23 cellular contexts compared by ENCODE assay signal in the genomic region with DNA sequence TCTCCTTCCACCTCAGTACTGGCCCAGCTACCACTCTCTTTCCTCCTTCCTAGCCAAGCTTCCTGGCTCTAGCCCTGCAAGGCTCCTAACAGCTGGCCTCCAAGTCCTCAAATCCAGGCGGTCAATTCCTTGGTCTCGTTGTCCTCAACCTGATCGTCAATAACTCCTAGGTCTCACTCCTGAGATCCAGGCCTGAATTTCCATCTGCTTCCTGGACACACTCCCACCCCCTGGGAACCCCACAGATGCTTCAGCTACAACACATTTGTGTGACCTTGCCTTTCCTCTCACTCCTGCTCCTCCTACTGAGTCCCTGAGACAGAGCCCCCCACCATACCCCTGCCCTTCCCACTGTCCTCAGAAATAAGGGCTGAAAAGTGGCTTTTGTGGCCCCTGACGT. TPM values are rescaled to one million over a fixed set of nuclear protein-coding genes. Genes with fewer than 3 reads are reported as not detected.
DNase-seq lines count a peak whose midpoint lies in the region; ATAC-seq, FAIRE-seq and TF ChIP-seq lines count a peak whose summit lies in the region.
"Had no signal": no experiment of that assay in that cellular context is flagged by ENCODE, and none has a peak within 500 bp of the region (broad histone marks: within the 10 kb centered on the region; RNA-seq: fewer than 3 reads in every experiment).

No MANE protein-coding gene starts in this region.

- H3K27me3 Mint-ChIP-seq in central memory CD8-positive, alpha-beta T cell, result no peaks in the 10 kb centered on the region
- no peaks in the 10 kb centered on the region for H3K27me3 Mint-ChIP-seq in naive thymus-derived CD8-positive, alpha-beta T cell
- H3K27me3 Mint-ChIP-seq: natural killer cell treated with Interleukin-12 subunit alpha and Interleukin-12 subunit beta and Interleukin-15 and Interleukin-18, amount 100 ng/mL, for 72 hours; stimulated activated naive CD8-positive, alpha-beta T cell treated with anti-CD3 and anti-CD28 coated beads, Interleukin-15, amount 100 ng/mL, for 72 hours had no signal

- H3K4me1 ChIP-seq in BLaER1 (peaks cover 68% of the 10 kb centered on the region), kidney (ENCODE audit: control insufficient read depth in 1 of 2, insufficient read depth in 1 of 2, low read depth in 1 of 2, low read length in 2 of 2) (peaks cover 13 to 35% of the 10 kb centered on the region in 2 donors)

- no peak for FAIRE-seq in kidney (lab: Jason Lieb, UNC)
- FAIRE-seq: GM12878, islet of Langerhans had no signal

- peak overlapping the region; percentile 7 for H3K4me3 Mint-ChIP-seq in central memory CD8-positive, alpha-beta T cell
- peak overlapping the region in 5 of 10 donors; percentile 3 to 78 (median 44) for H3K4me3 Mint-ChIP-seq in naive thymus-derived CD8-positive, alpha-beta T cell
- H3K4me3 Mint-ChIP-seq: activated naive CD4-positive, alpha-beta T cell treated with anti-CD3 and anti-CD28 coated beads for 36 hours; natural killer cell treated with Interleukin-12 subunit alpha and Interleukin-12 subunit beta and Interleukin-15 and Interleukin-18, amount 100 ng/mL, for 72 hours; stimulated activated naive CD8-positive, alpha-beta T cell treated with anti-CD3 and anti-CD28 coated beads, Interleukin-15, amount 100 ng/mL, for 72 hours had no signal

- H3K36me3 Mint-ChIP-seq in central memory CD8-positive, alpha-beta T cell (ENCODE audit: insufficient read depth), result peaks cover 11% of the 10 kb centered on the region
- no peaks in the 10 kb centered on the region for H3K36me3 Mint-ChIP-seq in naive thymus-derived CD8-positive, alpha-beta T cell
- H3K36me3 Mint-ChIP-seq: natural killer cell treated with Interleukin-12 subunit alpha and Interleukin-12 subunit beta and Interleukin-15 and Interleukin-18, amount 100 ng/mL, for 72 hours had no signal

- peaks cover 21% of the 10 kb centered on the region for H4K20me1 ChIP-seq in BLaER1

- H3K4me3 ChIP-seq in BLaER1 (no peak overlapping the region), kidney (ENCODE audit: low read length in 2 of 2) (no peak overlapping the region)
- H3K4me3 ChIP-seq: GM12878, thyroid gland had no signal

- ATAC-seq in central memory CD8-positive, alpha-beta T cell (replicated peaks; ENCODE audit: extremely low read depth, poor library complexity, severe bottlenecking), result no peak
- ATAC-seq in naive thymus-derived CD8-positive, alpha-beta T cell, result no peak
- ATAC-seq in HG02610 (IDR thresholded peaks at IDR 0.05; ENCODE audit: unreplicated experiment), result no peak
- ATAC-seq in HG03442 (IDR thresholded peaks at IDR 0.05; ENCODE audit: unreplicated experiment), result no peak
- ATAC-seq: GM12878; left ventricle myocardium superior; natural killer cell treated with Interleukin-12 subunit alpha and Interleukin-12 subunit beta and Interleukin-15 and Interleukin-18, amount 100 ng/mL, for 72 hours; Panc1; sciatic nerve; stimulated activated naive CD8-positive, alpha-beta T cell treated with anti-CD3 and anti-CD28 coated beads, Interleukin-15, amount 100 ng/mL, for 72 hours had no signal

- H3K36me3 ChIP-seq in BLaER1 (peaks cover 20% of the 10 kb centered on the region), kidney (ENCODE audit: control insufficient read depth in 1 of 2, insufficient read depth in 2 of 2, low read length in 2 of 2) (peaks cover 0 to 3% of the 10 kb centered on the region in 2 donors)
- H3K36me3 ChIP-seq: thyroid gland had no signal

- intact Hi-C loops in kidney (cut with DNase I), result no loop called here

- no peak for TF ChIP-seq CTCF in kidney (IDR thresholded peaks at IDR 0.05; ENCODE audit: borderline replicate concordance, extremely low read depth, insufficient read depth)

- POLR2A ChIA-PET in naive thymus-derived CD8-positive, alpha-beta T cell (lab: Charles Lee), result interaction anchor here (1.8 to 3.8 kb wide), 3 partner anchors 19 to 126 kb away, joined by 4 to 19 read pairs (median 8); partner anchors contain the start of genes CARMIL2 and CTCF

- H3K9ac ChIP-seq in BLaER1, result peak overlapping the region; percentile 8; the same call in 1 of the 2 replicates
- no peak overlapping the region for H3K9ac ChIP-seq in kidney (ENCODE audit: low read length in 2 of 2)

- in situ Hi-C loops in G401 (cut with HindIII; ENCODE audit: low sequenced_read_pairs), result no loop called here

- H3K27ac Mint-ChIP-seq in central memory CD8-positive, alpha-beta T cell (ENCODE audit: low read depth), result no peak overlapping the region
- H3K27ac Mint-ChIP-seq in naive thymus-derived CD8-positive, alpha-beta T cell, result peak overlapping the region in 8 of 10 donors; percentile 20 to 88 (median 68)
- H3K27ac Mint-ChIP-seq: activated naive CD4-positive, alpha-beta T cell treated with anti-CD3 and anti-CD28 coated beads for 36 hours had no signal

- H3K9me3 ChIP-seq in BLaER1 (no peaks in the 10 kb centered on the region), kidney (ENCODE audit: control insufficient read depth in 1 of 2, low read length in 2 of 2) (no peaks in the 10 kb centered on the region)
- H3K9me3 ChIP-seq: thyroid gland had no signal

- H3K27ac ChIP-seq in BLaER1 (no peak overlapping the region), kidney (ENCODE audit: low read depth in 2 of 2, low read length in 2 of 2) (no peak overlapping the region)
- H3K27ac ChIP-seq: thyroid gland had no signal

- DNase-seq in G401 (ENCODE audit: low spot score) (peak; percentile 92), DMS114 treated with DMSO at 0.1 percent for 48 hours (lab: John Stamatoyannopoulos, UW; ENCODE audit: unreplicated experiment) (no peak), kidney (no peak)
- no peak for DNase-seq in central memory CD8-positive, alpha-beta T cell (ENCODE audit: low spot score in 2 of 2)
- no peak for DNase-seq in naive thymus-derived CD8-positive, alpha-beta T cell
- DNase-seq: activated CD4-positive, alpha-beta T cell treated with anti-CD3 and anti-CD28 coated beads for 1 hour; effector memory CD4-positive, alpha-beta T cell; NCI-H1048; NCI-H187; SIG-M5; thyroid gland had no signal

- H3K27me3 ChIP-seq in BLaER1, result no peaks in the 10 kb centered on the region
- H3K27me3 ChIP-seq: thyroid gland had no signal

- peaks cover 19% of the 10 kb centered on the region for H3K4me1 Mint-ChIP-seq in central memory CD8-positive, alpha-beta T cell
- H3K4me1 Mint-ChIP-seq in naive thymus-derived CD8-positive, alpha-beta T cell, result peaks cover 8 to 46% (median 35%) of the 10 kb centered on the region in 4 donors

- H3K4me2 ChIP-seq in BLaER1, result no peak overlapping the region

- no peaks in the 10 kb centered on the region for H3K9me3 Mint-ChIP-seq in central memory CD8-positive, alpha-beta T cell
- no peaks in the 10 kb centered on the region for H3K9me3 Mint-ChIP-seq in naive thymus-derived CD8-positive, alpha-beta T cell
- H3K9me3 Mint-ChIP-seq: activated naive CD4-positive, alpha-beta T cell treated with anti-CD3 and anti-CD28 coated beads for 36 hours; H9; natural killer cell treated with Interleukin-12 subunit alpha and Interleukin-12 subunit beta and Interleukin-15 and Interleukin-18, amount 100 ng/mL, for 72 hours; stimulated activated naive CD8-positive, alpha-beta T cell treated with anti-CD3 and anti-CD28 coated beads, Interleukin-15, amount 100 ng/mL, for 72 hours had no signal

RNA-seq across cellular contexts. Expression of gene ENKD1, which starts 2.3 kb away (rescaled TPM):
- 2.1 and 5.6 TPM in 2 replicates for total RNA-seq in G401 (2014; rRNA removed; shearing (Covaris generic))
- 1 to 10 TPM; 7.5 to 8.4 TPM for total RNA-seq in naive thymus-derived CD8-positive, alpha-beta T cell
- 1 to 10 TPM; 1.5 to 2.8 (median 1.6) TPM for polyA plus RNA-seq in naive thymus-derived CD8-positive, alpha-beta T cell
- 30.2 TPM for total RNA-seq in kidney
- 38.3 TPM for polyA plus RNA-seq in kidney (ENCODE audit: insufficient read depth, low read depth, low replicate concordance)

RNA-seq across cellular contexts. Expression of gene C16orf86, which starts 2.4 kb away (rescaled TPM):
- total RNA-seq in G401 (2014; rRNA removed; shearing (Covaris generic)), result not detected in 2 replicates
- total RNA-seq in naive thymus-derived CD8-positive, alpha-beta T cell, result 1 to 10 TPM; 4.7 to 6.1 TPM
- polyA plus RNA-seq in naive thymus-derived CD8-positive, alpha-beta T cell, result 1 to 10 TPM; 4.3 to 5.1 (median 4.3) TPM
- total RNA-seq in kidney, result 6.6 TPM
- polyA plus RNA-seq in kidney (ENCODE audit: insufficient read depth, low read depth, low replicate concordance), result 11.2 TPM

RNA-seq across cellular contexts. Expression of gene PARD6A, which starts 3.5 kb away (rescaled TPM):
- 6.6 and 13.5 TPM in 2 replicates for total RNA-seq in G401 (2014; rRNA removed; shearing (Covaris generic))
- 1 to 10 TPM; 4.3 to 6.0 TPM for total RNA-seq in naive thymus-derived CD8-positive, alpha-beta T cell
- 10 to 100 TPM; 10.6 to 13.3 (median 11.2) TPM for polyA plus RNA-seq in naive thymus-derived CD8-positive, alpha-beta T cell
- total RNA-seq in kidney, result 6.1 TPM
- polyA plus RNA-seq in kidney (ENCODE audit: insufficient read depth, low read depth, low replicate concordance), result 17.1 TPM

RNA-seq across cellular contexts. Expression of gene ACD, which starts 4.2 kb away (rescaled TPM):
- 27.1 and 33.2 TPM in 2 replicates for total RNA-seq in G401 (2014; rRNA removed; shearing (Covaris generic))
- 10 to 100 TPM; 41.8 to 46.6 TPM for total RNA-seq in naive thymus-derived CD8-positive, alpha-beta T cell
- polyA plus RNA-seq in naive thymus-derived CD8-positive, alpha-beta T cell, result 10 to 100 TPM; 24.6 to 38.1 (median 28.2) TPM
- total RNA-seq in kidney, result 15.2 TPM
- 20.0 TPM for polyA plus RNA-seq in kidney (ENCODE audit: insufficient read depth, low read depth, low replicate concordance)

RNA-seq across cellular contexts. Expression of gene CARMIL2, which starts 19.3 kb away (rescaled TPM):
- total RNA-seq in G401 (2014; rRNA removed; shearing (Covaris generic)), result 4.1 and 10.7 TPM in 2 replicates
- 100 to 1,000 TPM; 184 to 189 TPM for total RNA-seq in naive thymus-derived CD8-positive, alpha-beta T cell
- polyA plus RNA-seq in naive thymus-derived CD8-positive, alpha-beta T cell, result 10 to 100 TPM; 12.8 to 28.7 (median 13.3) TPM
- total RNA-seq in kidney, result 7.1 TPM
- polyA plus RNA-seq in kidney (ENCODE audit: insufficient read depth, low read depth, low replicate concordance), result 0.30 TPM
